Comparison of ENCODE assay signal across 1 cellular context in genomic region chrX:154540897-154541535, GRCh38.
TF ChIP-seq lines count a peak whose summit lies in the region.

No MANE protein-coding gene starts in this region.

TF ChIP-seq in IMR-90, 13 proteins besides CTCF, POLR2A, EP300 and RAD21:
- TF ChIP-seq RCOR1 (IDR thresholded peaks at IDR 0.05; ENCODE audit: insufficient replicate concordance, low read length) (no peak), BHLHE40 (IDR thresholded peaks at IDR 0.05; ENCODE audit: low read depth, low read length) (no peak), MAFK (IDR thresholded peaks at IDR 0.05; ENCODE audit: low read depth, low read length) (no peak), MAZ (IDR thresholded peaks at IDR 0.05; ENCODE audit: borderline replicate concordance, low read depth, low read length) (no peak)
